1 cellular context compared by ENCODE assay signal in the genomic region with DNA sequence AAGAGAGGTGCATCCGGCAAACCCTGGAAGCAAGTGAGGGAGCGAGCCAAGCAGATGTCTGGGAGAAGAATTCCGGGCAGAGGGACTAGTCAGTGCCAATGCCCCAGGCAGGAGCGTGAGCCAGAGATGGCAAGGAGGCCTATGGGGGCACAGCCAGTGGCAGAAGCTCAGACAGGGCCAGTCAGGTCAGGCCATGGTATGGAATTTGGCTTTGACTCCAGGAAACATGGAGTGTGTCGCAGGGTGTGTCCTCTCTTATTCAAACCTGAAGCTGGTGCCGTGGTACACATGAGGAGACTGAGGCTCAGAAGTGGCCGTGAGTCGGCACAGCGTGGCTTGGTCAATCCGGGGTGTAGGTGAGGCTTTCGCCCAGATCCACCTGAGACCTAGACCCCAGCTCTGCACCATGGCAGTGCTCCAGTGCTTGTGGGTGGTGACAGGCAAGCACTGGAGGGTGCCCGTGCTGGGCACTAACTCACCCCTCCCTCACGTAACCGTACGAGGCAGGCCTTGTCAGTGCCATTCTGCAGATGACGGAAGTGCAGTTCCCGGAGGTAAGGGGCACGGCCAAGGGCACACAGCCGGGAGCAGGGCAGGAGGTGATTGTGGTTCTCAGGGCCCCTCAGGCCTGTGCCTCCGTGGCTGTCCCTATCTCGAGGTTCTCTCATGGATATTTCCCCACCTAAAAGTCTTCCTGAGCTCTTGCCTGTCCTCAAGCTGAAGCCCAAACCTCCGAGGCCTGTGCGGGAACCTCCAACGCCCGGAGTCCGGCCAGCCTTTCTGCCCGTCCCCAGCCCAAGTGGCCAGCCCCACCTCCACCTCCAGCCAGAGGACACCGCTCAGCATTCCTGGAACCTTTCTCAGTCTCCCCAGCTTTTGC.
TF ChIP-seq lines count a peak whose summit lies in the region.

No MANE protein-coding gene starts in this region.

TF ChIP-seq in K562, 482 proteins besides CTCF, POLR2A, EP300 and RAD21:
- TF ChIP-seq, protein P1, sequence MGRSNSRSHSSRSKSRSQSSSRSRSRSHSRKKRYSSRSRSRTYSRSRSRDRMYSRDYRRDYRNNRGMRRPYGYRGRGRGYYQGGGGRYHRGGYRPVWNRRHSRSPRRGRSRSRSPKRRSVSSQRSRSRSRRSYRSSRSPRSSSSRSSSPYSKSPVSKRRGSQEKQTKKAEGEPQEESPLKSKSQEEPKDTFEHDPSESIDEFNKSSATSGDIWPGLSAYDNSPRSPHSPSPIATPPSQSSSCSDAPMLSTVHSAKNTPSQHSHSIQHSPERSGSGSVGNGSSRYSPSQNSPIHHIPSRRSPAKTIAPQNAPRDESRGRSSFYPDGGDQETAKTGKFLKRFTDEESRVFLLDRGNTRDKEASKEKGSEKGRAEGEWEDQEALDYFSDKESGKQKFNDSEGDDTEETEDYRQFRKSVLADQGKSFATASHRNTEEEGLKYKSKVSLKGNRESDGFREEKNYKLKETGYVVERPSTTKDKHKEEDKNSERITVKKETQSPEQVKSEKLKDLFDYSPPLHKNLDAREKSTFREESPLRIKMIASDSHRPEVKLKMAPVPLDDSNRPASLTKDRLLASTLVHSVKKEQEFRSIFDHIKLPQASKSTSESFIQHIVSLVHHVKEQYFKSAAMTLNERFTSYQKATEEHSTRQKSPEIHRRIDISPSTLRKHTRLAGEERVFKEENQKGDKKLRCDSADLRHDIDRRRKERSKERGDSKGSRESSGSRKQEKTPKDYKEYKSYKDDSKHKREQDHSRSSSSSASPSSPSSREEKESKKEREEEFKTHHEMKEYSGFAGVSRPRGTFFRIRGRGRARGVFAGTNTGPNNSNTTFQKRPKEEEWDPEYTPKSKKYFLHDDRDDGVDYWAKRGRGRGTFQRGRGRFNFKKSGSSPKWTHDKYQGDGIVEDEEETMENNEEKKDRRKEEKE (IDR thresholded peaks at IDR 0.05; ENCODE audit: borderline replicate concordance in 1 of 2, control insufficient read depth in 1 of 2, low read depth in 2 of 2, low read length in 1 of 2) = no peak
- TF ChIP-seq HCFC1 (IDR thresholded peaks at IDR 0.05; ENCODE audit: low read depth, low read length) = no peak
- TF ChIP-seq ZBTB49 (CRISPR knock-in tag; IDR thresholded peaks at IDR 0.05; ENCODE audit: borderline replicate concordance) = no peak
- no peak for TF ChIP-seq MAFG (tag; conservative IDR thresholded peaks at IDR 0.05)
- TF ChIP-seq TGIF2 (CRISPR knock-in tag; IDR thresholded peaks at IDR 0.05) = no peak
- no peak for TF ChIP-seq ASH1L (IDR thresholded peaks at IDR 0.05; ENCODE audit: borderline replicate concordance, low read depth, partially characterized antibody)
- TF ChIP-seq ZNF280A (IDR thresholded peaks at IDR 0.05; ENCODE audit: low read depth, partially characterized antibody) = no peak
- TF ChIP-seq ZBTB9 (CRISPR knock-in tag; IDR thresholded peaks at IDR 0.05) = no peak
- TF ChIP-seq, protein P2, sequence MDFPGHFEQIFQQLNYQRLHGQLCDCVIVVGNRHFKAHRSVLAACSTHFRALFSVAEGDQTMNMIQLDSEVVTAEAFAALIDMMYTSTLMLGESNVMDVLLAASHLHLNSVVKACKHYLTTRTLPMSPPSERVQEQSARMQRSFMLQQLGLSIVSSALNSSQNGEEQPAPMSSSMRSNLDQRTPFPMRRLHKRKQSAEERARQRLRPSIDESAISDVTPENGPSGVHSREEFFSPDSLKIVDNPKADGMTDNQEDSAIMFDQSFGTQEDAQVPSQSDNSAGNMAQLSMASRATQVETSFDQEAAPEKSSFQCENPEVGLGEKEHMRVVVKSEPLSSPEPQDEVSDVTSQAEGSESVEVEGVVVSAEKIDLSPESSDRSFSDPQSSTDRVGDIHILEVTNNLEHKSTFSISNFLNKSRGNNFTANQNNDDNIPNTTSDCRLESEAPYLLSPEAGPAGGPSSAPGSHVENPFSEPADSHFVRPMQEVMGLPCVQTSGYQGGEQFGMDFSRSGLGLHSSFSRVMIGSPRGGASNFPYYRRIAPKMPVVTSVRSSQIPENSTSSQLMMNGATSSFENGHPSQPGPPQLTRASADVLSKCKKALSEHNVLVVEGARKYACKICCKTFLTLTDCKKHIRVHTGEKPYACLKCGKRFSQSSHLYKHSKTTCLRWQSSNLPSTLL (IDR thresholded peaks at IDR 0.05) = no peak
- no peak for TF ChIP-seq SNIP1 (IDR thresholded peaks at IDR 0.05; ENCODE audit: low read depth)
- TF ChIP-seq ZNF507 (tag; conservative IDR thresholded peaks at IDR 0.05) = no peak
- TF ChIP-seq TAF7 (tag; IDR thresholded peaks at IDR 0.05) = no peak
- TF ChIP-seq MAFK (IDR thresholded peaks at IDR 0.05; ENCODE audit: low read length) = no peak
- no peak for TF ChIP-seq FOXK2 (conservative IDR thresholded peaks at IDR 0.05 in 1 of 2, IDR thresholded peaks at IDR 0.05 in 1 of 2; ENCODE audit: low read depth in 2 of 2)
- no peak for TF ChIP-seq RFX7 (CRISPR knock-in tag; IDR thresholded peaks at IDR 0.05)
- TF ChIP-seq ZBTB43 (CRISPR knock-in tag; IDR thresholded peaks at IDR 0.05) = no peak
- TF ChIP-seq, protein P3, sequence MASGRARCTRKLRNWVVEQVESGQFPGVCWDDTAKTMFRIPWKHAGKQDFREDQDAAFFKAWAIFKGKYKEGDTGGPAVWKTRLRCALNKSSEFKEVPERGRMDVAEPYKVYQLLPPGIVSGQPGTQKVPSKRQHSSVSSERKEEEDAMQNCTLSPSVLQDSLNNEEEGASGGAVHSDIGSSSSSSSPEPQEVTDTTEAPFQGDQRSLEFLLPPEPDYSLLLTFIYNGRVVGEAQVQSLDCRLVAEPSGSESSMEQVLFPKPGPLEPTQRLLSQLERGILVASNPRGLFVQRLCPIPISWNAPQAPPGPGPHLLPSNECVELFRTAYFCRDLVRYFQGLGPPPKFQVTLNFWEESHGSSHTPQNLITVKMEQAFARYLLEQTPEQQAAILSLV (tag; IDR thresholded peaks at IDR 0.05) = no peak
